ENCODE assay signal across 1 cellular context in genomic region chr12:127054531-127054930, GRCh38.
TF ChIP-seq lines count a peak whose summit lies in the region.

No MANE protein-coding gene starts in this region.

TF ChIP-seq in SK-N-SH treated with all-trans-retinoic acid at 6 μM for 48 hours, 23 proteins besides CTCF, POLR2A, EP300 and RAD21 (continued from another document):
- TF ChIP-seq, protein P1, sequence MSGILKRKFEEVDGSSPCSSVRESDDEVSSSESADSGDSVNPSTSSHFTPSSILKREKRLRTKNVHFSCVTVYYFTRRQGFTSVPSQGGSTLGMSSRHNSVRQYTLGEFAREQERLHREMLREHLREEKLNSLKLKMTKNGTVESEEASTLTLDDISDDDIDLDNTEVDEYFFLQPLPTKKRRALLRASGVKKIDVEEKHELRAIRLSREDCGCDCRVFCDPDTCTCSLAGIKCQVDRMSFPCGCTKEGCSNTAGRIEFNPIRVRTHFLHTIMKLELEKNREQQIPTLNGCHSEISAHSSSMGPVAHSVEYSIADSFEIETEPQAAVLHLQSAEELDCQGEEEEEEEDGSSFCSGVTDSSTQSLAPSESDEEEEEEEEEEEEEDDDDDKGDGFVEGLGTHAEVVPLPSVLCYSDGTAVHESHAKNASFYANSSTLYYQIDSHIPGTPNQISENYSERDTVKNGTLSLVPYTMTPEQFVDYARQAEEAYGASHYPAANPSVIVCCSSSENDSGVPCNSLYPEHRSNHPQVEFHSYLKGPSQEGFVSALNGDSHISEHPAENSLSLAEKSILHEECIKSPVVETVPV (CRISPR knock-in tag; IDR thresholded peaks at IDR 0.05), result no peak
- TF ChIP-seq ZFP30 (CRISPR knock-in tag; IDR thresholded peaks at IDR 0.05) (no peak), ZNF70 (CRISPR knock-in tag; IDR thresholded peaks at IDR 0.05) (no peak), ESRRG (CRISPR knock-in tag; IDR thresholded peaks at IDR 0.05) (no peak)
TF ChIP-seq in SK-N-SH treated with all-trans-retinoic acid at 6 μM for 48 hours: peak in this region for 0.
